13 cellular contexts compared by ENCODE assay signal in genomic region chr10:124156524-124157225, GRCh38.
DNase-seq lines count a peak whose midpoint lies in the region; ATAC-seq, FAIRE-seq and TF ChIP-seq lines count a peak whose summit lies in the region.
"Had no signal": no experiment of that assay in that cellular context is flagged by ENCODE, and none has a peak within 500 bp of the region (broad histone marks: within the 10 kb centered on the region; RNA-seq: fewer than 3 reads in every experiment).

No MANE protein-coding gene starts in this region.

- H3K9me3 Mint-ChIP-seq in astrocyte (ENCODE audit: unreplicated experiment), result peaks cover 12% of the 10 kb centered on the region
- H3K9me3 Mint-ChIP-seq: activated CD4-positive, alpha-beta T cell treated with anti-CD3 and anti-CD28 coated beads, Interleukin-2, amount 10 ng/mL, durations not matched to agents 24 days and 14 days had no signal

- peaks cover 13% of the 10 kb centered on the region for H3K27me3 ChIP-seq in astrocyte (ENCODE audit: insufficient read depth, low read length)
- H3K27me3 ChIP-seq in right lobe of liver, result no peaks in the 10 kb centered on the region
- H3K27me3 ChIP-seq in thoracic aorta (replicated peaks; ENCODE audit: insufficient read depth), result no peaks in the 10 kb centered on the region

- ATAC-seq in right lobe of liver (peak; percentile 34 to 58 (median 51)), thoracic aorta (ENCODE audit: insufficient number of reproducible peaks, low FRiP score, low read depth) (no peak), HG02759 (IDR thresholded peaks at IDR 0.05; ENCODE audit: unreplicated experiment) (no peak), GM21737 (IDR thresholded peaks at IDR 0.05; ENCODE audit: unreplicated experiment) (no peak)

- intact Hi-C loops in right lobe of liver (cut with DNase I), result no loop called here

- DNase-seq in HK-2 (ENCODE audit: unreplicated experiment), result peak; percentile 21
- no peak for DNase-seq in astrocyte (ENCODE audit: low read depth)
- DNase-seq in right lobe of liver, result peak in 2 of 3 donors; percentile 59 to 67
- no peak for DNase-seq in thoracic aorta (ENCODE audit: low spot score)
- no peak for DNase-seq in GM10248 (ENCODE audit: extremely low spot score)
- DNase-seq: activated CD4-positive, alpha-beta T cell treated with anti-CD3 and anti-CD28 coated beads, Interleukin-2, amount 10 ng/mL, durations not matched to agents 24 days and 14 days; activated naive CD4-positive, alpha-beta T cell; Kasumi-1; mesendoderm; NCI-H226 had no signal

- 12% methylated on average over 2 of the region's 15 CpGs for WGBS in right lobe of liver (ENCODE audit: insufficient coverage, low coverage, low lambda C conversion rate, missing lambda C conversion rate)

- peaks cover 17% of the 10 kb centered on the region for H3K27me3 Mint-ChIP-seq in astrocyte (ENCODE audit: low read depth, unreplicated experiment)

- TF ChIP-seq POLR2A in right lobe of liver (IDR thresholded peaks at IDR 0.05), result no peak

- peaks cover 44% of the 10 kb centered on the region for H3K4me1 ChIP-seq in astrocyte (ENCODE audit: insufficient read depth, low read length)
- peaks cover 0 to 10% (median 2%) of the 10 kb centered on the region in 4 donors for H3K4me1 ChIP-seq in right lobe of liver
- peaks cover 46 to 64% of the 10 kb centered on the region in 2 donors for H3K4me1 ChIP-seq in thoracic aorta (ENCODE audit: control insufficient read depth in 1 of 2, low read depth in 2 of 2)

- H3K9me3 ChIP-seq in astrocyte (ENCODE audit: insufficient read depth, low read depth, low read length) (no peaks in the 10 kb centered on the region), right lobe of liver (no peaks in the 10 kb centered on the region), thoracic aorta (no peaks in the 10 kb centered on the region)

- peaks cover 21% of the 10 kb centered on the region for H3K4me1 Mint-ChIP-seq in astrocyte (ENCODE audit: low read depth, unreplicated experiment)

- peak overlapping the region; percentile 55 for H3K9ac ChIP-seq in astrocyte (ENCODE audit: low read length)

- peak overlapping the region; percentile 21 for H3K27ac ChIP-seq in astrocyte (ENCODE audit: low read depth, low read length)
- peak overlapping the region in 2 of 3 donors; percentile 6 to 59 for H3K27ac ChIP-seq in right lobe of liver
- peak overlapping the region; percentile 84 to 86 for H3K27ac ChIP-seq in thoracic aorta

- POLR2A ChIA-PET in GM10248 (lab: Yijun Ruan, JAX), result no interaction called here

- peak overlapping the region; percentile 69 for H3K4me2 ChIP-seq in astrocyte (ENCODE audit: low read length)

- H3K27ac Mint-ChIP-seq in astrocyte (ENCODE audit: unreplicated experiment), result peak overlapping the region; percentile 77
- H3K27ac Mint-ChIP-seq: activated CD4-positive, alpha-beta T cell treated with anti-CD3 and anti-CD28 coated beads, Interleukin-2, amount 10 ng/mL, durations not matched to agents 24 days and 14 days had no signal

- H2AFZ ChIP-seq in astrocyte (ENCODE audit: low read depth, low read length), result no peak overlapping the region

- no peak for TF ChIP-seq CTCF in astrocyte (IDR thresholded peaks at IDR 0.05; ENCODE audit: insufficient read depth, low read depth, low read length)
- no peak for TF ChIP-seq CTCF in right lobe of liver (IDR thresholded peaks at IDR 0.05)
- no peak for TF ChIP-seq CTCF in thoracic aorta (IDR thresholded peaks at IDR 0.05)
- TF ChIP-seq CTCF in GM10248 (IDR thresholded peaks at IDR 0.05; ENCODE audit: control extremely low read depth, extremely low read depth, low read depth, missing control alignments), result no peak

- H3K79me2 ChIP-seq in astrocyte (ENCODE audit: insufficient read depth, low read length), result no peaks in the 10 kb centered on the region

- no peaks in the 10 kb centered on the region for H3K36me3 Mint-ChIP-seq in astrocyte (ENCODE audit: low read depth, unreplicated experiment)

- no peak overlapping the region for H3K4me3 Mint-ChIP-seq in astrocyte (ENCODE audit: unreplicated experiment)
- H3K4me3 Mint-ChIP-seq: activated CD4-positive, alpha-beta T cell treated with anti-CD3 and anti-CD28 coated beads, Interleukin-2, amount 10 ng/mL, durations not matched to agents 24 days and 14 days had no signal

- H3K36me3 ChIP-seq in astrocyte (ENCODE audit: insufficient read depth, low read length) (no peaks in the 10 kb centered on the region), right lobe of liver (no peaks in the 10 kb centered on the region), thoracic aorta (no peaks in the 10 kb centered on the region)

- CTCF ChIA-PET in GM10248 (lab: Yijun Ruan, JAX), result no interaction called here

- no peak for FAIRE-seq in astrocyte (lab: Jason Lieb, UNC)
- FAIRE-seq: colon had no signal

- H3K4me3 ChIP-seq in astrocyte (ENCODE audit: insufficient read depth, low read depth, low read length), result no peak overlapping the region
- H3K4me3 ChIP-seq in right lobe of liver, result no peak overlapping the region
- peak overlapping the region; percentile 15 for H3K4me3 ChIP-seq in thoracic aorta

- H4K20me1 ChIP-seq in astrocyte (ENCODE audit: insufficient read depth, low read length), result no peaks in the 10 kb centered on the region

Comparison
In these comparisons a context has a peak if more than half of its experiments do, and no peak if none do; other contexts are left out.
1. DNase-seq: peak in HK-2 (single experiment) and right lobe of liver (2 of 3); none in astrocyte (single experiment), thoracic aorta (single experiment) and GM10248 (single experiment).
2. H3K27ac ChIP-seq: peak in every context shown above with its lines; median percentile 85 in thoracic aorta; 32 in right lobe of liver; 21 in astrocyte.
3. ATAC-seq: peak in right lobe of liver (4 of 4); none in thoracic aorta (single experiment), HG02759 (single experiment) and GM21737 (single experiment).